Comparison of ENCODE assay signal across 1 cellular context in the genomic region with DNA sequence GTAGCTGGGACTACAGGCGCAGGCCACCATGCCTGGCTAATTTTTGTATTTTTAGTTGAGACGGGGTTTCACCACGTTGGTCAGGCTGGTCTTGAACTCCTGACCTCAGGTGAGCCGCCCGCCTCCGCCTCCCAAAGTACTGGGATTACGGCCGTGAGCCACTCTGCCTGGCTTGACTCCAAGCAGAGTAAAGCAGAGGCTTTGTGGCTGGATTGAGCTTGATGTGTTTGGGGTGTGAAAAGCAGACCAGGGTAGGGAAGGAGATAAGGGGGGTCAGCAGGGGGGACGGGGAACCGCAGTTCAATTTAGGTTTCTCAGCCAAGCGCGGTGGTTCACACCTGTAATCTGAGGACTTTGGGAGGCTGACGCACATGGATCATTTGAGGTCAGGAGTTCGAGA.
TF ChIP-seq lines count a peak whose summit lies in the region.

No MANE protein-coding gene starts in this region.

TF ChIP-seq in K562, 482 proteins besides CTCF, POLR2A, EP300 and RAD21:
- TF ChIP-seq POLR3A (IDR thresholded peaks at IDR 0.05; ENCODE audit: borderline replicate concordance, extremely low read depth, insufficient read depth, insufficient read length) (peak; percentile 39), CBFA2T3 (IDR thresholded peaks at IDR 0.05) (peak; percentile 34; the same call in 1 of the 2 replicates), NR2C1 (IDR thresholded peaks at IDR 0.05) (no peak), NR2C1 (tag; IDR thresholded peaks at IDR 0.05) (no peak), TBP (optimal IDR thresholded peaks at IDR 0.05; ENCODE audit: low read depth, low read length) (peak; percentile 78), JUN (IDR thresholded peaks at IDR 0.05; ENCODE audit: borderline replicate concordance, low read depth, low read length) (no peak), JUN (CRISPR knock-in tag; IDR thresholded peaks at IDR 0.05; ENCODE audit: borderline replicate concordance) (no peak), NFIC (IDR thresholded peaks at IDR 0.05) (peak; percentile 83), ZNF75A (CRISPR knock-in tag; IDR thresholded peaks at IDR 0.05) (no peak), L3MBTL2 (IDR thresholded peaks at IDR 0.05) (0 out of 2 replicates have a peak, but pooled peaks have one; percentile 21), ATF1 (CRISPR knock-in tag; IDR thresholded peaks at IDR 0.05) (no peak), ATF1 (tag; IDR thresholded peaks at IDR 0.05) (no peak), MAX (CRISPR knock-in tag; IDR thresholded peaks at IDR 0.05) (peak; percentile 30; the same call in 1 of the 2 replicates), SREBF1 (IDR thresholded peaks at IDR 0.05; ENCODE audit: borderline replicate concordance, low read depth, low read length) (no peak), KDM1A (IDR thresholded peaks at IDR 0.05) (0 out of 4 replicates have a peak, but pooled peaks of 1 of the 2 experiments have one; percentile 24), ADNP (tag; IDR thresholded peaks at IDR 0.05) (peak; percentile 50; the same call in 1 of the 2 replicates)
- TF ChIP-seq, protein P1, sequence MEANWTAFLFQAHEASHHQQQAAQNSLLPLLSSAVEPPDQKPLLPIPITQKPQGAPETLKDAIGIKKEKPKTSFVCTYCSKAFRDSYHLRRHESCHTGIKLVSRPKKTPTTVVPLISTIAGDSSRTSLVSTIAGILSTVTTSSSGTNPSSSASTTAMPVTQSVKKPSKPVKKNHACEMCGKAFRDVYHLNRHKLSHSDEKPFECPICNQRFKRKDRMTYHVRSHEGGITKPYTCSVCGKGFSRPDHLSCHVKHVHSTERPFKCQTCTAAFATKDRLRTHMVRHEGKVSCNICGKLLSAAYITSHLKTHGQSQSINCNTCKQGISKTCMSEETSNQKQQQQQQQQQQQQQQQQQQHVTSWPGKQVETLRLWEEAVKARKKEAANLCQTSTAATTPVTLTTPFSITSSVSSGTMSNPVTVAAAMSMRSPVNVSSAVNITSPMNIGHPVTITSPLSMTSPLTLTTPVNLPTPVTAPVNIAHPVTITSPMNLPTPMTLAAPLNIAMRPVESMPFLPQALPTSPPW (CRISPR knock-in tag; IDR thresholded peaks at IDR 0.05) = 0 out of 2 replicates have a peak, but pooled peaks have one; percentile 19
- TF ChIP-seq, protein P2, sequence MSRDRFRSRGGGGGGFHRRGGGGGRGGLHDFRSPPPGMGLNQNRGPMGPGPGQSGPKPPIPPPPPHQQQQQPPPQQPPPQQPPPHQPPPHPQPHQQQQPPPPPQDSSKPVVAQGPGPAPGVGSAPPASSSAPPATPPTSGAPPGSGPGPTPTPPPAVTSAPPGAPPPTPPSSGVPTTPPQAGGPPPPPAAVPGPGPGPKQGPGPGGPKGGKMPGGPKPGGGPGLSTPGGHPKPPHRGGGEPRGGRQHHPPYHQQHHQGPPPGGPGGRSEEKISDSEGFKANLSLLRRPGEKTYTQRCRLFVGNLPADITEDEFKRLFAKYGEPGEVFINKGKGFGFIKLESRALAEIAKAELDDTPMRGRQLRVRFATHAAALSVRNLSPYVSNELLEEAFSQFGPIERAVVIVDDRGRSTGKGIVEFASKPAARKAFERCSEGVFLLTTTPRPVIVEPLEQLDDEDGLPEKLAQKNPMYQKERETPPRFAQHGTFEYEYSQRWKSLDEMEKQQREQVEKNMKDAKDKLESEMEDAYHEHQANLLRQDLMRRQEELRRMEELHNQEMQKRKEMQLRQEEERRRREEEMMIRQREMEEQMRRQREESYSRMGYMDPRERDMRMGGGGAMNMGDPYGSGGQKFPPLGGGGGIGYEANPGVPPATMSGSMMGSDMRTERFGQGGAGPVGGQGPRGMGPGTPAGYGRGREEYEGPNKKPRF (IDR thresholded peaks at IDR 0.05; ENCODE audit: low read depth, low read length) = no peak
